28 cellular contexts compared by ENCODE assay signal in the genomic region with DNA sequence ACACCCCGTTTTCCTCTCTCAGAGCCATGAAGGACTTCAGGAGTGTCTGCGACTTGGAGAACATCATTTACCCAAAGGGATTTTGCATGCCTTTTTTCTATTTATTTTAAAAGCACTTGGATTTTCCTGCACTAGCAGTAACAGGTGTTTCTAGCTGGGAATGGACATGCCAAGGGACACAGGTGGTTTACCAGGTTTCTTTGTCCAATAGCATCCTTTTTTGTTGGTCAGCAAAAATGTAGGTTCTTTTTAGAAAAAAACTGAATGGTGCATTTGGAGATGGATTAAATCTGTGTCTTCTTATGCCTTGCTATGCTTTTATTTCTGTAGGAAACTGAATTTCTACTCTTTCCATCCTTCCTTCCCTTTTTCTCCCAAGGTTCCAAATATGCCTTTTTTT.
"Had no signal": no experiment of that assay in that cellular context is flagged by ENCODE, and none has a peak within 500 bp of the region (broad histone marks: within the 10 kb centered on the region; RNA-seq: fewer than 3 reads in every experiment).

No MANE protein-coding gene starts in this region.

- H3K4me3 Mint-ChIP-seq: activated B cell treated with CpG ODN at 0.5 μM for 24 hours; activated CD8-positive, alpha-beta T cell treated with anti-CD3 and anti-CD28 coated beads for 36 hours; activated naive CD4-positive, alpha-beta T cell treated with anti-CD3 and anti-CD28 coated beads for 36 hours; activated naive CD4-positive, alpha-beta T cell treated with anti-CD3 and anti-CD28 coated beads, Interleukin-2, amount 50 U/mL, for 24 hours; activated naive CD8-positive, alpha-beta T cell treated with anti-CD3 and anti-CD28 coated beads for 36 hours; activated naive CD8-positive, alpha-beta T cell treated with anti-CD3 and anti-CD28 coated beads, Interleukin-2, amount 50 U/mL, for 24 hours; activated T-cell treated with anti-CD3 and anti-CD28 coated beads, Interleukin-2, amount 50 U/mL, for 4 hours; T-helper 17 cell; T-helper 2 cell treated with Interferon-gamma antibody and Interleukin-4, amounts not matched to agents 5 μg/mL and 100 μg/mL, for 36 hours had no signal

- H3K9me3 ChIP-seq: adrenal gland, body of pancreas, colonic mucosa, esophagus squamous epithelium, gastroesophageal sphincter had no signal

- H3K27me3 Mint-ChIP-seq: activated naive CD4-positive, alpha-beta T cell treated with anti-CD3 and anti-CD28 coated beads, Interleukin-2, amount 50 U/mL, for 24 hours had no signal

- DNase-seq: activated B cell treated with CpG ODN at 0.5 μM for 24 hours; activated CD4-positive, alpha-beta T cell treated with anti-CD3 and anti-CD28 coated beads for 48 hours; activated CD4-positive, alpha-beta T cell treated with anti-CD3 and anti-CD28 coated beads, Interleukin-2, amount 50 U/mL, for 1 hour; activated CD4-positive, alpha-beta T cell treated with anti-CD3 and anti-CD28 coated beads, Interleukin-2, amount 50 U/mL, for 48 hours; activated CD8-positive, alpha-beta memory T cell treated with anti-CD3 and anti-CD28 coated beads for 24 hours; activated CD8-positive, alpha-beta T cell treated with anti-CD3 and anti-CD28 coated beads for 36 hours; activated effector memory CD4-positive, alpha-beta T cell treated with anti-CD3 and anti-CD28 coated beads, Interleukin-2, amount 50 U/mL, for 16 hours; activated naive CD4-positive, alpha-beta T cell treated with anti-CD3 and anti-CD28 coated beads for 36 hours; activated naive CD8-positive, alpha-beta T cell treated with anti-CD3 and anti-CD28 coated beads for 36 hours; activated naive CD8-positive, alpha-beta T cell treated with anti-CD3 and anti-CD28 coated beads, Interleukin-2, amount 50 U/mL, for 24 hours; activated T-cell treated with anti-CD3 and anti-CD28 coated beads, Interleukin-2, amount 50 U/mL, for 4 hours; amygdala; body of pancreas; colonic mucosa; effector CD8-positive, alpha-beta T cell; esophagus squamous epithelium; foreskin melanocyte; T-helper 1 cell; T-helper 17 cell; T1000; WERI-Rb-1 had no signal

- ATAC-seq: activated CD4-positive, CD25-positive, alpha-beta regulatory T cell treated with anti-CD3 and anti-CD28 coated beads, Interleukin-2, amount 50 U/mL, for 24 hours; activated CD8-positive, alpha-beta T cell treated with anti-CD3 and anti-CD28 coated beads for 36 hours; activated naive CD8-positive, alpha-beta T cell treated with anti-CD3 and anti-CD28 coated beads, Interleukin-2, amount 50 U/mL, for 24 hours; activated T-cell treated with anti-CD3 and anti-CD28 coated beads, Interleukin-2, amount 50 U/mL, for 4 hours; body of pancreas; gastroesophageal sphincter; T-helper 17 cell had no signal

- H3K36me3 ChIP-seq: adrenal gland, colonic mucosa, esophagus squamous epithelium, WERI-Rb-1 had no signal

- H3K4me3 ChIP-seq: adrenal gland, body of pancreas, colonic mucosa, esophagus squamous epithelium, gastroesophageal sphincter had no signal

- H3K9me3 Mint-ChIP-seq: activated B cell treated with CpG ODN at 0.5 μM for 24 hours; activated CD8-positive, alpha-beta T cell treated with anti-CD3 and anti-CD28 coated beads for 36 hours; activated naive CD4-positive, alpha-beta T cell treated with anti-CD3 and anti-CD28 coated beads for 36 hours; activated naive CD4-positive, alpha-beta T cell treated with anti-CD3 and anti-CD28 coated beads, Interleukin-2, amount 50 U/mL, for 24 hours; activated naive CD8-positive, alpha-beta T cell treated with anti-CD3 and anti-CD28 coated beads for 36 hours; activated naive CD8-positive, alpha-beta T cell treated with anti-CD3 and anti-CD28 coated beads, Interleukin-2, amount 50 U/mL, for 24 hours; activated T-cell treated with anti-CD3 and anti-CD28 coated beads, Interleukin-2, amount 50 U/mL, for 4 hours; activated T-helper 2 cell treated with anti-CD3 and anti-CD28 coated beads, Interferon-gamma antibody, Interleukin-2, Interleukin-4, amounts not matched to agents 10 μg/mL and 5 μg/mL and 100 μg/mL, durations not matched to agents 14 hours and 24 hours and 36 hours; T-helper 2 cell treated with Interferon-gamma antibody and Interleukin-4, amounts not matched to agents 5 μg/mL and 100 μg/mL, for 36 hours had no signal

- H3K27ac ChIP-seq: adrenal gland, body of pancreas, colonic mucosa, epithelial cell of prostate, esophagus squamous epithelium, gastroesophageal sphincter had no signal

- H3K4me1 ChIP-seq: adrenal gland, body of pancreas, colonic mucosa, esophagus squamous epithelium had no signal

- H3K27ac Mint-ChIP-seq: activated B cell treated with CpG ODN at 0.5 μM for 24 hours; activated CD8-positive, alpha-beta T cell treated with anti-CD3 and anti-CD28 coated beads for 36 hours; activated naive CD4-positive, alpha-beta T cell treated with anti-CD3 and anti-CD28 coated beads for 36 hours; activated naive CD4-positive, alpha-beta T cell treated with anti-CD3 and anti-CD28 coated beads, Interleukin-2, amount 50 U/mL, for 24 hours; activated naive CD8-positive, alpha-beta T cell treated with anti-CD3 and anti-CD28 coated beads for 36 hours; activated naive CD8-positive, alpha-beta T cell treated with anti-CD3 and anti-CD28 coated beads, Interleukin-2, amount 50 U/mL, for 24 hours; activated T-helper 2 cell treated with anti-CD3 and anti-CD28 coated beads, Interferon-gamma antibody, Interleukin-2, Interleukin-4, amounts not matched to agents 10 μg/mL and 5 μg/mL and 100 μg/mL, durations not matched to agents 14 hours and 24 hours and 36 hours; T-helper 17 cell; T-helper 2 cell treated with Interferon-gamma antibody and Interleukin-4, amounts not matched to agents 5 μg/mL and 100 μg/mL, for 36 hours had no signal

- H3K36me3 Mint-ChIP-seq: activated naive CD4-positive, alpha-beta T cell treated with anti-CD3 and anti-CD28 coated beads, Interleukin-2, amount 50 U/mL, for 24 hours; activated naive CD8-positive, alpha-beta T cell treated with anti-CD3 and anti-CD28 coated beads for 36 hours had no signal
